ENCODE assay signal across 16 cellular contexts in genomic region chr9:134388289-134388808, GRCh38.
DNase-seq lines count a peak whose midpoint lies in the region; FAIRE-seq and TF ChIP-seq lines count a peak whose summit lies in the region.
"Had no signal": no experiment of that assay in that cellular context is flagged by ENCODE, and none has a peak within 500 bp of the region (broad histone marks: within the 10 kb centered on the region; RNA-seq: fewer than 3 reads in every experiment).

No MANE protein-coding gene starts in this region.

- intact Hi-C loops in sigmoid colon (cut with DNase I): loop anchor here (2.0 kb wide), 1 partner anchor 14 kb away; no protein-coding TSS in a partner anchor

- H3K27me3 Mint-ChIP-seq in CD8-positive, alpha-beta memory T cell: no peaks in the 10 kb centered on the region
- H3K27me3 Mint-ChIP-seq: activated naive CD4-positive, alpha-beta T cell treated with anti-CD3 and anti-CD28 coated beads, Interleukin-2, amount 50 U/mL, for 24 hours had no signal

- H3K4me3 Mint-ChIP-seq in CD8-positive, alpha-beta memory T cell: peak overlapping the region in 1 of 7 donors; percentile 15
- H3K4me3 Mint-ChIP-seq: activated naive CD4-positive, alpha-beta T cell treated with anti-CD3 and anti-CD28 coated beads, Interleukin-2, amount 50 U/mL, for 24 hours; activated T-cell treated with anti-CD3 and anti-CD28 coated beads, Interleukin-2, amount 50 U/mL, for 4 hours had no signal

- no peak overlapping the region for H3K9ac ChIP-seq in liver (ENCODE audit: low read depth in 1 of 2, low read length in 2 of 2)

- POLR2A ChIA-PET in CD8-positive, alpha-beta memory T cell (lab: Charles Lee): no interaction called here

- H3K36me3 ChIP-seq in CD8-positive, alpha-beta memory T cell (ENCODE audit: insufficient read depth, low read length): no peaks in the 10 kb centered on the region
- H3K36me3 ChIP-seq in liver (ENCODE audit: control insufficient read depth in 4 of 4, insufficient read depth in 3 of 4, low read depth in 1 of 4, low read length in 3 of 4): peaks cover 0 to 7% (median 1%) of the 10 kb centered on the region in 4 donors
- H3K36me3 ChIP-seq in sigmoid colon: no peaks in the 10 kb centered on the region
- H3K36me3 ChIP-seq: Peyer's patch had no signal

- peak overlapping the region; percentile 19 to 89 (median 56) for H3K27ac Mint-ChIP-seq in CD8-positive, alpha-beta memory T cell
- H3K27ac Mint-ChIP-seq: activated naive CD4-positive, alpha-beta T cell treated with anti-CD3 and anti-CD28 coated beads, Interleukin-2, amount 50 U/mL, for 24 hours had no signal

- no peak for TF ChIP-seq RAD21 in liver (IDR thresholded peaks at IDR 0.05)

- no peak for DNase-seq in CD8-positive, alpha-beta memory T cell
- DNase-seq in amniotic epithelial cell (ENCODE audit: low read depth) (peak; percentile 33), sigmoid colon (no peak), frontal cortex (ENCODE audit: low spot score in 2 of 2) (no peak), NOMO-1 (lab: John Stamatoyannopoulos, UW; ENCODE audit: unreplicated experiment in 2 of 2) (no peak), coronary artery (ENCODE audit: low spot score) (no peak)
- no peak for DNase-seq in stimulated activated naive CD4-positive, alpha-beta T cell treated with Interleukin-2 at 50 U/mL for 16 hours (lab: John Stamatoyannopoulos, UW)
- DNase-seq: activated T-cell treated with anti-CD3 and anti-CD28 coated beads, Interleukin-2, amount 50 U/mL, for 4 hours; DMS 273 treated with DMSO at 0.1 percent for 48 hours; head of caudate nucleus; NCI-H1417; NCI-H2171; Peyer's patch had no signal

- H3K9me3 ChIP-seq in CD8-positive, alpha-beta memory T cell (ENCODE audit: low read length): no peaks in the 10 kb centered on the region
- H3K9me3 ChIP-seq in liver (ENCODE audit: control insufficient read depth in 4 of 4, low read length in 3 of 4) (no peaks in the 10 kb centered on the region), sigmoid colon (no peaks in the 10 kb centered on the region)
- H3K9me3 ChIP-seq: Peyer's patch had no signal

- TF ChIP-seq CTCF in liver (IDR thresholded peaks at IDR 0.05; ENCODE audit: low read depth, low read length, missing input control): no peak
- TF ChIP-seq CTCF in sigmoid colon (IDR thresholded peaks at IDR 0.05): no peak
- no peak for TF ChIP-seq CTCF in coronary artery (IDR thresholded peaks at IDR 0.05)

- H3K4me1 ChIP-seq in CD8-positive, alpha-beta memory T cell (ENCODE audit: insufficient read depth, low read length): peaks cover 39% of the 10 kb centered on the region
- H3K4me1 ChIP-seq in liver (ENCODE audit: control insufficient read depth in 4 of 4, insufficient read depth in 4 of 4, low read length in 3 of 4) (peaks cover 41 to 96% (median 84%) of the 10 kb centered on the region in 4 donors), sigmoid colon (peaks cover 0 to 95% (median 91%) of the 10 kb centered on the region in 4 donors)

- no peaks in the 10 kb centered on the region for H3K36me3 Mint-ChIP-seq in CD8-positive, alpha-beta memory T cell
- H3K36me3 Mint-ChIP-seq: activated naive CD4-positive, alpha-beta T cell treated with anti-CD3 and anti-CD28 coated beads, Interleukin-2, amount 50 U/mL, for 24 hours had no signal

- H3K4me3 ChIP-seq in CD8-positive, alpha-beta memory T cell (ENCODE audit: low read length): no peak overlapping the region
- no peak overlapping the region for H3K4me3 ChIP-seq in liver (ENCODE audit: low read depth in 1 of 3, low read length in 3 of 3)
- H3K4me3 ChIP-seq in sigmoid colon: no peak overlapping the region
- no peak overlapping the region for H3K4me3 ChIP-seq in coronary artery
- H3K4me3 ChIP-seq: lung, Peyer's patch had no signal

- H3K27ac ChIP-seq in CD8-positive, alpha-beta memory T cell (ENCODE audit: low read depth, low read length): no peak overlapping the region
- peak overlapping the region; percentile 76 to 79 for H3K27ac ChIP-seq in liver (ENCODE audit: low read depth in 1 of 2, low read length in 2 of 2)
- H3K27ac ChIP-seq in sigmoid colon: peak overlapping the region; percentile 79 to 88 (median 81)
- no peak overlapping the region for H3K27ac ChIP-seq in coronary artery

- no peak for TF ChIP-seq EP300 in sigmoid colon (IDR thresholded peaks at IDR 0.05)

- no peak for FAIRE-seq in frontal cortex (lab: Jason Lieb, UNC)

- no peaks in the 10 kb centered on the region for H3K9me3 Mint-ChIP-seq in CD8-positive, alpha-beta memory T cell
- H3K9me3 Mint-ChIP-seq: activated naive CD4-positive, alpha-beta T cell treated with anti-CD3 and anti-CD28 coated beads, Interleukin-2, amount 50 U/mL, for 24 hours; activated T-cell treated with anti-CD3 and anti-CD28 coated beads, Interleukin-2, amount 50 U/mL, for 4 hours had no signal

- no peak for TF ChIP-seq POLR2A in sigmoid colon (IDR thresholded peaks at IDR 0.05)

- CTCF ChIA-PET in CD8-positive, alpha-beta memory T cell (lab: Charles Lee): no interaction called here

- no peaks in the 10 kb centered on the region for H3K27me3 ChIP-seq in CD8-positive, alpha-beta memory T cell (ENCODE audit: insufficient read depth, low read length, poor library complexity, severe bottlenecking)
- no peaks in the 10 kb centered on the region for H3K27me3 ChIP-seq in liver (ENCODE audit: control insufficient read depth in 4 of 4, insufficient read depth in 4 of 4, low read length in 3 of 4)
- no peaks in the 10 kb centered on the region for H3K27me3 ChIP-seq in sigmoid colon
- H3K27me3 ChIP-seq: Peyer's patch had no signal

- H3K4me1 Mint-ChIP-seq in CD8-positive, alpha-beta memory T cell: peaks cover 34 to 50% (median 40%) of the 10 kb centered on the region in 3 donors

- WGBS in liver: 67% methylated on average over 15 of the region's 15 CpGs
- 87 to 89% methylated on average over 15 of the region's 15 CpGs for WGBS in sigmoid colon, 2 donors

TF ChIP-seq in liver, 16 proteins besides CTCF, POLR2A, EP300 and RAD21:
- TF ChIP-seq HNF4A (conservative IDR thresholded peaks at IDR 0.05): peak; percentile 70
- peak in 1 of 2 donors; percentile 40 for TF ChIP-seq RXRA (IDR thresholded peaks at IDR 0.05)
- TF ChIP-seq HNF4G (IDR thresholded peaks at IDR 0.05): no peak
- no peak for TF ChIP-seq ATF3 (IDR thresholded peaks at IDR 0.05)
- no peak for TF ChIP-seq FOXA1 (IDR thresholded peaks at IDR 0.05)
- TF ChIP-seq SP1 (IDR thresholded peaks at IDR 0.05): no peak
- no peak for TF ChIP-seq MAX (IDR thresholded peaks at IDR 0.05)
- no peak for TF ChIP-seq NR2F2 (IDR thresholded peaks at IDR 0.05)

Comparison
In these comparisons a context has a peak if more than half of its experiments do, and no peak if none do; other contexts are left out.
1. H3K27ac ChIP-seq: peak in liver (2 of 2) and sigmoid colon (4 of 4); none in CD8-positive, alpha-beta memory T cell (single experiment) and coronary artery (0 of 2).